In the genomic region with DNA sequence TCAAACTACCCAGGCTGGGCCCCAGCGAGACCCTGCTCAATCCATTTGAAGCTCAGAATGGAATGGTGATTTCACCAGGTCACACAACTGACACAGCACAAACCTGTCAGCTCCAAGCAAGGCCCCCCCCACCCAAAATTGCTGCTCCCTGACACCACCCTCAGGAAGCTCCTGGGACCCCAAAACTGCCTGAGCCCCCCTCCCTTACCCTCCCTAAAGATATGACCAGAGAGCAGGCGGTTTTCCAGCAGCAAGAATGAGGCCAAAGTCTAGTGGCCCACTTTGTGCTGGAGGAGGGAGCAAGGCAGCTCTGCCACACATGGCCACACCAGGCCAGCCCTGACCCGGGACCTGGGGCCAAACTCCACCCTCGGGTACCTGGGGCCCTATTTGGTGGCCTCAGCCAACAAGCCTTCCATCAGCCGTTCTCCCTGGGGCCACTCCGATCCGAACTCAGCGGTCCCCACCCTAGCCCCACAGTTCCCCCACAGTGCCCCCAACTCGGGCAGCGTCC, we compare ENCODE assay signal across 6 cellular contexts. TPM values are rescaled to one million over a fixed set of nuclear protein-coding genes. Genes with fewer than 3 reads are reported as not detected.
DNase-seq lines count a peak whose midpoint lies in the region; ATAC-seq and TF ChIP-seq lines count a peak whose summit lies in the region.

No MANE protein-coding gene starts in this region.

- no peaks in the 10 kb centered on the region for H3K27me3 ChIP-seq in gastrocnemius medialis

- TF ChIP-seq POLR2A in gastrocnemius medialis (IDR thresholded peaks at IDR 0.05): no peak

- in situ Hi-C loops in gastrocnemius medialis (cut with MboI; ENCODE audit: low sequenced_read_pairs in 4 of 4): no loop called here

- DNase-seq in LNCaP clone FGC (ENCODE audit: low read depth) (no peak), epithelial cell of prostate (ENCODE audit: low read depth, low spot score) (no peak), gastrocnemius medialis (no peak), NCI-H774 (lab: John Stamatoyannopoulos, UW) (no peak)
- DNase-seq in stimulated activated naive CD4-positive, alpha-beta T cell treated with Interleukin-2 at 50 U/mL for 16 hours (lab: John Stamatoyannopoulos, UW): no peak

- peak overlapping the region; percentile 84 for H3K27ac ChIP-seq in epithelial cell of prostate
- H3K27ac ChIP-seq in gastrocnemius medialis: peak overlapping the region; percentile 85 to 91 (median 90)

- ATAC-seq in gastrocnemius medialis (no peak), GM21423 (IDR thresholded peaks at IDR 0.05; ENCODE audit: unreplicated experiment) (no peak)

- TF ChIP-seq CTCF in LNCaP clone FGC (IDR thresholded peaks at IDR 0.05; ENCODE audit: control insufficient read depth, extremely low read depth, insufficient read depth): no peak
- no peak for TF ChIP-seq CTCF in gastrocnemius medialis (IDR thresholded peaks at IDR 0.05 in 4 of 5, conservative IDR thresholded peaks at IDR 0.05 in 1 of 5)

- H3K4me1 ChIP-seq in gastrocnemius medialis: peaks cover 28 to 39% of the 10 kb centered on the region in 2 donors

- intact Hi-C loops in gastrocnemius medialis (cut with DNase I; ENCODE audit: low total_unique reads): no loop called here

- H3K4me3 ChIP-seq in LNCaP clone FGC (ENCODE audit: low read depth, low read length) (peak overlapping the region; percentile 96), gastrocnemius medialis (peak overlapping the region; percentile 63 to 85 (median 73))

- peaks cover 0 to 2% of the 10 kb centered on the region in 2 donors for H3K36me3 ChIP-seq in gastrocnemius medialis

- no peaks in the 10 kb centered on the region for H3K9me3 ChIP-seq in gastrocnemius medialis

RNA-seq across cellular contexts. Expression of gene NR2F6, which starts 2.3 kb away (rescaled TPM):
- total RNA-seq in gastrocnemius medialis: 10 to 100 TPM; 64.9 to 95.8 (median 72.0) TPM

RNA-seq across cellular contexts. Expression of gene OCEL1, which starts 17.4 kb away (rescaled TPM):
- total RNA-seq in gastrocnemius medialis: 1 to 10 TPM; 3.3 to 5.8 (median 4.5) TPM

RNA-seq across cellular contexts. Expression of gene USHBP1, which starts 21.1 kb away (rescaled TPM):
- 1 to 10 TPM; 2.6 to 7.1 (median 4.1) TPM for total RNA-seq in gastrocnemius medialis

RNA-seq across cellular contexts. Expression of gene BABAM1, which starts 23.8 kb away (rescaled TPM):
- total RNA-seq in gastrocnemius medialis: 100 to 1,000 TPM in 2 of 4 donors, 10 to 100 TPM in 2; 86.3 to 120 (median 99.4) TPM

RNA-seq across cellular contexts. Expression of gene USE1, which starts 28.2 kb away (rescaled TPM):
- 10 to 100 TPM; 14.1 to 39.9 (median 22.3) TPM for total RNA-seq in gastrocnemius medialis
